ENCODE assay signal across 8 cellular contexts in genomic region chr3:107690522-107691138, GRCh38.
DNase-seq lines count a peak whose midpoint lies in the region; ATAC-seq, FAIRE-seq and TF ChIP-seq lines count a peak whose summit lies in the region.

No MANE protein-coding gene starts in this region.

- in situ Hi-C loops in mammary epithelial cell (cut with MboI; ENCODE audit: low sequenced_read_pairs in 2 of 2) (no loop called here), HepG2 (cut with HindIII; ENCODE audit: extremely low pct_ligation_motif_present, low pct_unique_long_range_greater_than_20kb) (no loop called here)

- H3K9ac ChIP-seq in mammary epithelial cell (ENCODE audit: insufficient read depth, low read length) (no peak overlapping the region), HepG2 (ENCODE audit: insufficient read depth, low read depth, low read length) (no peak overlapping the region)

- POLR2A ChIA-PET in HepG2 (lab: Yijun Ruan, JAX), result no interaction called here

- no peak for DNase-seq in Right ventricle myocardium superior
- DNase-seq in Right ventricle myocardium inferior (ENCODE audit: missing footprints), result no peak
- DNase-seq in NCI-H748 (lab: John Stamatoyannopoulos, UW; ENCODE audit: unreplicated experiment), result peak; percentile 61
- peak; percentile 31 for DNase-seq in mammary epithelial cell
- DNase-seq in HepG2 (ENCODE audit: low spot score), result peak; percentile 45

- TF ChIP-seq CTCF in mammary epithelial cell (conservative IDR thresholded peaks at IDR 0.05 in 1 of 2, IDR thresholded peaks at IDR 0.05 in 1 of 2; ENCODE audit: extremely low read depth in 1 of 2, insufficient read depth in 1 of 2, low read depth in 1 of 2, low read length in 2 of 2) (peak; percentile 48 to 53), HepG2 (CRISPR knock-in tag; IDR thresholded peaks at IDR 0.05) (0 out of 2 replicates have a peak, but pooled peaks have one; percentile 14)

- TF ChIP-seq EP300 in HepG2 (IDR thresholded peaks at IDR 0.05; ENCODE audit: low read depth in 2 of 2, low read length in 2 of 2), result no peak
- TF ChIP-seq EP300 in HepG2 (CRISPR knock-in tag; IDR thresholded peaks at IDR 0.05; ENCODE audit: borderline replicate concordance), result no peak

- TF ChIP-seq RAD21 in HepG2 (CRISPR knock-in tag; IDR thresholded peaks at IDR 0.05), result no peak

- H3K27ac ChIP-seq in mammary epithelial cell (ENCODE audit: insufficient read depth, low read depth, low read length) (no peak overlapping the region), HepG2 (ENCODE audit: extremely low read length, insufficient read depth, low read length) (peak overlapping the region; percentile 32)

- ATAC-seq in Right ventricle myocardium superior (ENCODE audit: poor library complexity) (peak; percentile 74), Right ventricle myocardium inferior (no peak), HG03280 (IDR thresholded peaks at IDR 0.05; ENCODE audit: unreplicated experiment) (peak; percentile 70), HepG2 (peak; percentile 41; the same call in 1 of the 3 replicates), GM21423 (IDR thresholded peaks at IDR 0.05; ENCODE audit: unreplicated experiment) (no peak), GM18520 (IDR thresholded peaks at IDR 0.05; ENCODE audit: unreplicated experiment) (no peak)

- H3K36me3 ChIP-seq in mammary epithelial cell (ENCODE audit: insufficient read depth, low read length), result no peaks in the 10 kb centered on the region
- no peaks in the 10 kb centered on the region; a peak in 1 of 5 replicates for H3K36me3 ChIP-seq in HepG2 (replicated peaks in 1 of 2; ENCODE audit: control insufficient read depth in 1 of 2, insufficient read depth in 2 of 2, low read length in 2 of 2)

- H3K4me1 ChIP-seq in mammary epithelial cell (ENCODE audit: insufficient read depth, low read length), result peaks cover 5% of the 10 kb centered on the region
- H3K4me1 ChIP-seq in HepG2 (ENCODE audit: insufficient read depth, low read length), result peaks cover 62% of the 10 kb centered on the region

- intact Hi-C loops in Right ventricle myocardium superior (cut with DNase I) (no loop called here), Right ventricle myocardium inferior (cut with DNase I) (no loop called here), mammary epithelial cell (cut with micrococcal nuclease) (loop anchor here (1.0 kb wide), 1 partner anchor 51 kb away; no protein-coding TSS in a partner anchor), HepG2 (cut with micrococcal nuclease; ENCODE audit: unreplicated experiment) (no loop called here)

- H3K4me3 ChIP-seq in mammary epithelial cell (replicated peaks in 1 of 3; ENCODE audit: insufficient read depth in 1 of 3, low read depth in 2 of 3, low read length in 3 of 3) (no peak overlapping the region), HepG2 (replicated peaks in 1 of 3; ENCODE audit: insufficient read depth in 1 of 3, low read depth in 2 of 3, low read length in 3 of 3) (no peak overlapping the region)

- no peak for FAIRE-seq in HepG2 (lab: Jason Lieb, UNC)

- TF ChIP-seq POLR2A in HepG2 (IDR thresholded peaks at IDR 0.05; ENCODE audit: insufficient read depth in 1 of 2, low read depth in 2 of 2, low read length in 2 of 2), result no peak

- H3K9me3 ChIP-seq in mammary epithelial cell (replicated peaks; ENCODE audit: insufficient read depth, low read length) (no peaks in the 10 kb centered on the region), HepG2 (ENCODE audit: low read length) (no peaks in the 10 kb centered on the region)

- no peak overlapping the region for H2AFZ ChIP-seq in mammary epithelial cell (ENCODE audit: low read depth, low read length)
- H2AFZ ChIP-seq in HepG2 (ENCODE audit: low read length), result no peak overlapping the region

- no peak overlapping the region for H3K4me2 ChIP-seq in mammary epithelial cell (ENCODE audit: insufficient read depth, low read depth, low read length)
- H3K4me2 ChIP-seq in HepG2 (ENCODE audit: low read depth, low read length), result no peak overlapping the region

- H4K20me1 ChIP-seq in mammary epithelial cell (ENCODE audit: insufficient read depth, low read length) (no peaks in the 10 kb centered on the region), HepG2 (ENCODE audit: insufficient read depth, low read length) (no peaks in the 10 kb centered on the region)

- no TSS peak for BruUV-seq in mammary epithelial cell (replicated peaks; lab: Mats Ljungman, UMichigan)
- no TSS peak for BruUV-seq in HepG2 (replicated peaks; lab: Mats Ljungman, UMichigan)

- no peaks in the 10 kb centered on the region for H3K27me3 ChIP-seq in mammary epithelial cell (ENCODE audit: insufficient read depth, low read length)
- no peaks in the 10 kb centered on the region for H3K27me3 ChIP-seq in HepG2 (ENCODE audit: control insufficient read depth in 1 of 2, insufficient read depth in 2 of 2, low read length in 2 of 2)

- 0% methylated on average over 1 of the region's 2 CpGs for WGBS in mammary epithelial cell (ENCODE audit: low coverage, missing lambda C conversion rate)
- WGBS in HepG2 (ENCODE audit: low lambda C conversion rate), result 68% methylated on average over 2 of the region's 2 CpGs

- no peaks in the 10 kb centered on the region for H3K79me2 ChIP-seq in mammary epithelial cell (ENCODE audit: insufficient read depth, low read length)
- H3K79me2 ChIP-seq in HepG2 (ENCODE audit: insufficient read depth, low read length), result peaks cover 3% of the 10 kb centered on the region

- CTCF ChIA-PET in mammary epithelial cell (lab: Charles Lee; ENCODE audit: low non-redundant PET), result interaction anchor here (0.6 kb wide), 3 partner anchors 13 to 181 kb away, joined by 3 to 4 read pairs (median 3); no protein-coding TSS in a partner anchor
- CTCF ChIA-PET in HepG2 (lab: Yijun Ruan, JAX; ENCODE audit: low intra/inter-chr PET ratio, low total read pairs), result interaction anchor here (1.2 to 1.8 kb wide), 2 partner anchors 14 to 156 kb away, joined by 3 to 5 read pairs; no protein-coding TSS in a partner anchor

- dilution Hi-C loops in mammary epithelial cell (cut with HindIII; ENCODE audit: low sequenced_read_pairs), result no loop called here

TF ChIP-seq in HepG2, 621 proteins besides CTCF, POLR2A, EP300 and RAD21 (continues in another document):
- TF ChIP-seq PCBP2 (optimal IDR thresholded peaks at IDR 0.05; ENCODE audit: low read depth, low read length, poor library complexity, severe bottlenecking), result no peak
- no peak for TF ChIP-seq TAF1 (CRISPR knock-in tag; IDR thresholded peaks at IDR 0.05)
- no peak for TF ChIP-seq NFKBIZ (CRISPR knock-in tag; IDR thresholded peaks at IDR 0.05)
- TF ChIP-seq KDM3A (CRISPR knock-in tag; IDR thresholded peaks at IDR 0.05; ENCODE audit: low read depth), result no peak
- TF ChIP-seq BATF2 (CRISPR knock-in tag; IDR thresholded peaks at IDR 0.05), result no peak
- no peak for TF ChIP-seq ZSCAN25 (CRISPR knock-in tag; IDR thresholded peaks at IDR 0.05)
- no peak for TF ChIP-seq NCOA5 (CRISPR knock-in tag; IDR thresholded peaks at IDR 0.05)
- no peak for TF ChIP-seq ATF4 (CRISPR knock-in tag; IDR thresholded peaks at IDR 0.05)
- no peak for TF ChIP-seq SMARCC2 (IDR thresholded peaks at IDR 0.05)
- TF ChIP-seq U2AF2 (IDR thresholded peaks at IDR 0.05; ENCODE audit: low read depth, low read length), result no peak
- TF ChIP-seq ZNF333 (CRISPR knock-in tag; IDR thresholded peaks at IDR 0.05; ENCODE audit: borderline replicate concordance), result no peak
- no peak for TF ChIP-seq ZNF749 (CRISPR knock-in tag; IDR thresholded peaks at IDR 0.05; ENCODE audit: borderline replicate concordance)
- TF ChIP-seq ZNF33B (CRISPR knock-in tag; IDR thresholded peaks at IDR 0.05), result no peak

Comparison
In these comparisons a context has a peak if more than half of its experiments do, and no peak if none do; other contexts are left out.
1. ATAC-seq: peak in Right ventricle myocardium superior (single experiment), HG03280 (single experiment) and HepG2 (single experiment); none in Right ventricle myocardium inferior (single experiment), GM21423 (single experiment) and GM18520 (single experiment).
2. DNase-seq: peak in NCI-H748 (single experiment), mammary epithelial cell (single experiment) and HepG2 (single experiment); none in Right ventricle myocardium superior (single experiment) and Right ventricle myocardium inferior (single experiment).